In genomic region chr11:12200359-12201015, GRCh38 we compare ENCODE assay signal across 8 cellular contexts.
DNase-seq lines count a peak whose midpoint lies in the region; ATAC-seq and TF ChIP-seq lines count a peak whose summit lies in the region.

No MANE protein-coding gene starts in this region.

- H3K4me1 ChIP-seq in lower lobe of right lung = peaks cover 40% of the 10 kb centered on the region

- no peaks in the 10 kb centered on the region for H3K9me3 ChIP-seq in lower lobe of right lung

- H3K36me3 ChIP-seq in lower lobe of right lung = peaks cover 25% of the 10 kb centered on the region

- no peaks in the 10 kb centered on the region for H3K27me3 ChIP-seq in lower lobe of right lung (ENCODE audit: low read depth)

- no peak for TF ChIP-seq CTCF in lower lobe of right lung (IDR thresholded peaks at IDR 0.05)

- intact Hi-C loops in lower lobe of right lung (cut with DNase I) = no loop called here

- peak; percentile 12 to 57 for ATAC-seq in lower lobe of right lung
- no peak for ATAC-seq in HG03442 (IDR thresholded peaks at IDR 0.05; ENCODE audit: unreplicated experiment)
- no peak for ATAC-seq in GM21390 (IDR thresholded peaks at IDR 0.05; ENCODE audit: unreplicated experiment)

- DNase-seq in AG08395 (ENCODE audit: low spot score) = peak; percentile 49
- DNase-seq in HS-27A (ENCODE audit: low read depth) = peak; percentile 100
- DNase-seq in brain pericyte (ENCODE audit: low read depth, low spot score) = peak; percentile 66
- no peak for DNase-seq in lower lobe of right lung
- DNase-seq in C1 segment of cervical spinal cord (lab: John Stamatoyannopoulos, UW) = no peak
- DNase-seq in T1000 (lab: John Stamatoyannopoulos, UW) = no peak

- no peak overlapping the region for H3K4me3 ChIP-seq in lower lobe of right lung

- peak overlapping the region; percentile 38 for H3K27ac ChIP-seq in lower lobe of right lung

Comparison
In these comparisons a context has a peak if more than half of its experiments do, and no peak if none do; other contexts are left out.
1. DNase-seq: peak in AG08395 (single experiment), HS-27A (single experiment) and brain pericyte (single experiment); none in lower lobe of right lung (single experiment), C1 segment of cervical spinal cord (0 of 14) and T1000 (single experiment).
2. ATAC-seq: peak in lower lobe of right lung (2 of 2); none in HG03442 (single experiment) and GM21390 (single experiment).